In the genomic region with DNA sequence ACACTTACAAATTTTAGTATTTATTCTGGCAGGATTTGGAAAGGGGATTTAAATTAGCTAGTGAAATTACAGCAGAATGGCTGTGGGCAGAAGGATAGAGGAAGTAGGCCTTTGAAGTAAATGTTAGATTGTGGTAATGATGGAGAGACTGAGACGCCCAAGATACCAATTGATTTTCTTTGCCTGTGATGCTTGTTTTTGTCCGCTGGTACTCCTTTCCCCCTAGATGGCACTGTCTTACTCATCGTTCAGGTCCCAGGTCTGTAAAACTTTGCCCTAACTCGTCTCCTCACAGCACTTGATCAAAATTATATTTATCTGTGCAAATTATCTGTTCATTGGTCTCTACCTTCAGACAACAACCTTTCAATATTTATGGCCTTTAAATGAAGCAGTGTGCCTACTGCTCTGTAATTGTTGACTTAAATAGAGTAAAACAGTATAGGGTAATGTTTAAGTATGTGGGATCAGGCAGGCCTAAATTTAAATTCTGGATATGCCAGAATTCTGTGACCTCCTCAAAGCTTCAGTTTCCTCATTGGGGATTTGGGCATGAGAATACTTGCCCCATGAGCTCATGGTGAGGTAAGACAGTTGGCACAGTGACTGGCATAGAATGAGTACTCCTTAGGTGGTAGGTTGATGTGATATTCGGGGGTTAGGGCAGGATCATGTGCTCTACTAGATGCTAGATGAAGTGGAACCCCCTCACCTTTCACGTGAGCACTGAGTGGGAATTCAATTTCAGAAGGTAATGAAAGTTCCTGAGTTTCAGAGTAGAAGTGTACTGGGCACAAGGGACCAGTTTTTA, we compare ENCODE assay signal across 1 cellular context.
A peak's percentile ranks its signal among the peaks of the same experiment; 100 is the strongest.
TF ChIP-seq lines count a peak whose summit lies in the region.

No MANE protein-coding gene starts in this region.

TF ChIP-seq in K562, 482 proteins besides CTCF, POLR2A, EP300 and RAD21:
- no peak for TF ChIP-seq ZNF384 (IDR thresholded peaks at IDR 0.05; ENCODE audit: low read depth, low read length)
- TF ChIP-seq STAG1 (CRISPR knock-in tag; IDR thresholded peaks at IDR 0.05; ENCODE audit: borderline replicate concordance) = no peak
- no peak for TF ChIP-seq ZFX (CRISPR knock-in tag; IDR thresholded peaks at IDR 0.05)
- TF ChIP-seq, protein P1, sequence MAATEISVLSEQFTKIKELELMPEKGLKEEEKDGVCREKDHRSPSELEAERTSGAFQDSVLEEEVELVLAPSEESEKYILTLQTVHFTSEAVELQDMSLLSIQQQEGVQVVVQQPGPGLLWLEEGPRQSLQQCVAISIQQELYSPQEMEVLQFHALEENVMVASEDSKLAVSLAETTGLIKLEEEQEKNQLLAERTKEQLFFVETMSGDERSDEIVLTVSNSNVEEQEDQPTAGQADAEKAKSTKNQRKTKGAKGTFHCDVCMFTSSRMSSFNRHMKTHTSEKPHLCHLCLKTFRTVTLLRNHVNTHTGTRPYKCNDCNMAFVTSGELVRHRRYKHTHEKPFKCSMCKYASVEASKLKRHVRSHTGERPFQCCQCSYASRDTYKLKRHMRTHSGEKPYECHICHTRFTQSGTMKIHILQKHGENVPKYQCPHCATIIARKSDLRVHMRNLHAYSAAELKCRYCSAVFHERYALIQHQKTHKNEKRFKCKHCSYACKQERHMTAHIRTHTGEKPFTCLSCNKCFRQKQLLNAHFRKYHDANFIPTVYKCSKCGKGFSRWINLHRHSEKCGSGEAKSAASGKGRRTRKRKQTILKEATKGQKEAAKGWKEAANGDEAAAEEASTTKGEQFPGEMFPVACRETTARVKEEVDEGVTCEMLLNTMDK (IDR thresholded peaks at IDR 0.05; ENCODE audit: borderline replicate concordance, insufficient read depth, low read depth, low read length, poor library complexity, severe bottlenecking) = peak; percentile 16
- 0 out of 2 replicates have a peak, but pooled peaks have one; percentile 18 for TF ChIP-seq CTBP1 (IDR thresholded peaks at IDR 0.05; ENCODE audit: borderline replicate concordance)
- TF ChIP-seq, protein P2, sequence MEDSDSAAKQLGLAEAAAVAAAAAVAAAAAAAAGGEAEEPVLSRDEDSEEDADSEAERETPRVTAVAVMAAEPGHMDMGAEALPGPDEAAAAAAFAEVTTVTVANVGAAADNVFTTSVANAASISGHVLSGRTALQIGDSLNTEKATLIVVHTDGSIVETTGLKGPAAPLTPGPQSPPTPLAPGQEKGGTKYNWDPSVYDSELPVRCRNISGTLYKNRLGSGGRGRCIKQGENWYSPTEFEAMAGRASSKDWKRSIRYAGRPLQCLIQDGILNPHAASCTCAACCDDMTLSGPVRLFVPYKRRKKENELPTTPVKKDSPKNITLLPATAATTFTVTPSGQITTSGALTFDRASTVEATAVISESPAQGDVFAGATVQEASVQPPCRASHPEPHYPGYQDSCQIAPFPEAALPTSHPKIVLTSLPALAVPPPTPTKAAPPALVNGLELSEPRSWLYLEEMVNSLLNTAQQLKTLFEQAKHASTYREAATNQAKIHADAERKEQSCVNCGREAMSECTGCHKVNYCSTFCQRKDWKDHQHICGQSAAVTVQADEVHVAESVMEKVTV (CRISPR knock-in tag; IDR thresholded peaks at IDR 0.05) = peak; percentile 32; the same call in 1 of the 2 replicates
- TF ChIP-seq NFIX (CRISPR knock-in tag; IDR thresholded peaks at IDR 0.05; ENCODE audit: low read depth) = no peak
- no peak for TF ChIP-seq NBN (IDR thresholded peaks at IDR 0.05; ENCODE audit: low read depth)
- TF ChIP-seq NR0B1 (IDR thresholded peaks at IDR 0.05; ENCODE audit: partially characterized antibody) = no peak
- TF ChIP-seq LEF1 (IDR thresholded peaks at IDR 0.05) = no peak
- TF ChIP-seq BACH1 (tag; IDR thresholded peaks at IDR 0.05) = no peak
- no peak for TF ChIP-seq ZNF174 (CRISPR knock-in tag; IDR thresholded peaks at IDR 0.05)
- TF ChIP-seq, protein P3, sequence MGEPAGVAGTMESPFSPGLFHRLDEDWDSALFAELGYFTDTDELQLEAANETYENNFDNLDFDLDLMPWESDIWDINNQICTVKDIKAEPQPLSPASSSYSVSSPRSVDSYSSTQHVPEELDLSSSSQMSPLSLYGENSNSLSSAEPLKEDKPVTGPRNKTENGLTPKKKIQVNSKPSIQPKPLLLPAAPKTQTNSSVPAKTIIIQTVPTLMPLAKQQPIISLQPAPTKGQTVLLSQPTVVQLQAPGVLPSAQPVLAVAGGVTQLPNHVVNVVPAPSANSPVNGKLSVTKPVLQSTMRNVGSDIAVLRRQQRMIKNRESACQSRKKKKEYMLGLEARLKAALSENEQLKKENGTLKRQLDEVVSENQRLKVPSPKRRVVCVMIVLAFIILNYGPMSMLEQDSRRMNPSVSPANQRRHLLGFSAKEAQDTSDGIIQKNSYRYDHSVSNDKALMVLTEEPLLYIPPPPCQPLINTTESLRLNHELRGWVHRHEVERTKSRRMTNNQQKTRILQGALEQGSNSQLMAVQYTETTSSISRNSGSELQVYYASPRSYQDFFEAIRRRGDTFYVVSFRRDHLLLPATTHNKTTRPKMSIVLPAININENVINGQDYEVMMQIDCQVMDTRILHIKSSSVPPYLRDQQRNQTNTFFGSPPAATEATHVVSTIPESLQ (CRISPR knock-in tag; IDR thresholded peaks at IDR 0.05) = no peak
- no peak for TF ChIP-seq HES1 (IDR thresholded peaks at IDR 0.05; ENCODE audit: low read depth)
- no peak for TF ChIP-seq ZNF79 (CRISPR knock-in tag; IDR thresholded peaks at IDR 0.05; ENCODE audit: low read depth)
- no peak for TF ChIP-seq AFF4 (CRISPR knock-in tag; IDR thresholded peaks at IDR 0.05)
- no peak for TF ChIP-seq ZNF507 (tag; conservative IDR thresholded peaks at IDR 0.05)
- 0 out of 2 replicates have a peak, but pooled peaks have one; percentile 10 for TF ChIP-seq JUND (IDR thresholded peaks at IDR 0.05; ENCODE audit: borderline replicate concordance, low read depth, low read length)
- no peak for TF ChIP-seq JUND (tag; IDR thresholded peaks at IDR 0.05; ENCODE audit: borderline replicate concordance, low read depth, low read length)
- TF ChIP-seq, protein P4, sequence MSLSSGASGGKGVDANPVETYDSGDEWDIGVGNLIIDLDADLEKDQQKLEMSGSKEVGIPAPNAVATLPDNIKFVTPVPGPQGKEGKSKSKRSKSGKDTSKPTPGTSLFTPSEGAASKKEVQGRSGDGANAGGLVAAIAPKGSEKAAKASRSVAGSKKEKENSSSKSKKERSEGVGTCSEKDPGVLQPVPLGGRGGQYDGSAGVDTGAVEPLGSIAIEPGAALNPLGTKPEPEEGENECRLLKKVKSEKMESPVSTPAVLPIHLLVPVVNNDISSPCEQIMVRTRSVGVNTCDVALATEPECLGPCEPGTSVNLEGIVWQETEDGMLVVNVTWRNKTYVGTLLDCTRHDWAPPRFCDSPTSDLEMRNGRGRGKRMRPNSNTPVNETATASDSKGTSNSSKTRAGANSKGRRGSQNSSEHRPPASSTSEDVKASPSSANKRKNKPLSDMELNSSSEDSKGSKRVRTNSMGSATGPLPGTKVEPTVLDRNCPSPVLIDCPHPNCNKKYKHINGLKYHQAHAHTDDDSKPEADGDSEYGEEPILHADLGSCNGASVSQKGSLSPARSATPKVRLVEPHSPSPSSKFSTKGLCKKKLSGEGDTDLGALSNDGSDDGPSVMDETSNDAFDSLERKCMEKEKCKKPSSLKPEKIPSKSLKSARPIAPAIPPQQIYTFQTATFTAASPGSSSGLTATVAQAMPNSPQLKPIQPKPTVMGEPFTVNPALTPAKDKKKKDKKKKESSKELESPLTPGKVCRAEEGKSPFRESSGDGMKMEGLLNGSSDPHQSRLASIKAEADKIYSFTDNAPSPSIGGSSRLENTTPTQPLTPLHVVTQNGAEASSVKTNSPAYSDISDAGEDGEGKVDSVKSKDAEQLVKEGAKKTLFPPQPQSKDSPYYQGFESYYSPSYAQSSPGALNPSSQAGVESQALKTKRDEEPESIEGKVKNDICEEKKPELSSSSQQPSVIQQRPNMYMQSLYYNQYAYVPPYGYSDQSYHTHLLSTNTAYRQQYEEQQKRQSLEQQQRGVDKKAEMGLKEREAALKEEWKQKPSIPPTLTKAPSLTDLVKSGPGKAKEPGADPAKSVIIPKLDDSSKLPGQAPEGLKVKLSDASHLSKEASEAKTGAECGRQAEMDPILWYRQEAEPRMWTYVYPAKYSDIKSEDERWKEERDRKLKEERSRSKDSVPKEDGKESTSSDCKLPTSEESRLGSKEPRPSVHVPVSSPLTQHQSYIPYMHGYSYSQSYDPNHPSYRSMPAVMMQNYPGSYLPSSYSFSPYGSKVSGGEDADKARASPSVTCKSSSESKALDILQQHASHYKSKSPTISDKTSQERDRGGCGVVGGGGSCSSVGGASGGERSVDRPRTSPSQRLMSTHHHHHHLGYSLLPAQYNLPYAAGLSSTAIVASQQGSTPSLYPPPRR (CRISPR knock-in tag; IDR thresholded peaks at IDR 0.05; ENCODE audit: borderline replicate concordance) = no peak
- TF ChIP-seq, protein P5, sequence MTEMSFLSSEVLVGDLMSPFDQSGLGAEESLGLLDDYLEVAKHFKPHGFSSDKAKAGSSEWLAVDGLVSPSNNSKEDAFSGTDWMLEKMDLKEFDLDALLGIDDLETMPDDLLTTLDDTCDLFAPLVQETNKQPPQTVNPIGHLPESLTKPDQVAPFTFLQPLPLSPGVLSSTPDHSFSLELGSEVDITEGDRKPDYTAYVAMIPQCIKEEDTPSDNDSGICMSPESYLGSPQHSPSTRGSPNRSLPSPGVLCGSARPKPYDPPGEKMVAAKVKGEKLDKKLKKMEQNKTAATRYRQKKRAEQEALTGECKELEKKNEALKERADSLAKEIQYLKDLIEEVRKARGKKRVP (CRISPR knock-in tag; IDR thresholded peaks at IDR 0.05) = no peak
- TF ChIP-seq L3MBTL2 (IDR thresholded peaks at IDR 0.05) = no peak
- TF ChIP-seq ARHGAP35 (IDR thresholded peaks at IDR 0.05; ENCODE audit: partially characterized antibody) = no peak
